Comparison of ENCODE assay signal across 1 cellular context in the genomic region with DNA sequence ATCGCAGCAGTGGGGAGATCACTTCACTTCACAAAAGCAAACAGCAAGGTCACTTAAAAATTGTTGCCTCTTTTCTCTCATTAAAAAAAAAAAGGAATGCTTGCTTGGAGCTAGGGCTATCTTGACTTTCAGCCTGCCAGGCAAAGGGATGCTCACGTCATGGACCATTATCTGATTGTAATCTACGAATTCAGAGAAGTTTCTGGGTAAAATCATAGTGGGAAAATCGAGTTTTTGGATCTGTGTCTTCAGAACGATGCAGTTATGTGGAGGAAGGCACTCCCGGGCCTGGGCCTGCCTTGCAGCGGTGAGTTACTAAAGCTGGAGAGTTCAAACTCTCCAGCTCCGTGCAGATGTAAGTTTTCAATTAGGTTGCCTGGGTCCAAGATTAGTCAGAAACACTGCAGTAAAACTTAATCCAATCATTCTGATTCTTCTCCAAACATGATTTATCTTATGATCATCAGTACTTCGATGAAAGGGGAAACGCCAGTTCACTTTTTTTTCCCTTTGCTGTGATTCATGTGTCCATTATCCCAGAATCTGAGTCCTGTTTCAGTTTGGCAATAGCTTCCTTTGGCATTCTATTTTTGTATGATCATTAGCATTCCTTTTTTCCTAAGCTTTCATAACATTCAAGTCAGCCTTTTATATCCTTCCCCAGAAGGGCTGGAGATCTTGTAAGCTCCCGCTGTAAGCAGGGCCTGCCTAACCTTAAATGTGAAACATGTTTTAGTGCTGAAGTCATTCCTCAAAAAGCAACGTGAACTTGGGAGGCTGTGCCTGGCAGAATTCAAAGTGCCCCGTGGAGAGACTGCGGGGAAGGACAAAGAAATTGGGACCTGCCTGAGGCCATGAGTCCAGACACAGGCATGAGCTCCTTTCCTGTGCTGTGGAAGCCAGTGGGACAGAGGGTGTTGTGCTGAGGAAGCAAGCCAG.
A peak's percentile ranks its signal among the peaks of the same experiment; 100 is the strongest.
TF ChIP-seq lines count a peak whose summit lies in the region.

No MANE protein-coding gene starts in this region.

TF ChIP-seq in SK-N-SH treated with all-trans-retinoic acid at 6 μM for 48 hours, 23 proteins besides CTCF, POLR2A, EP300 and RAD21 (continued from another document):
- TF ChIP-seq, protein P1, sequence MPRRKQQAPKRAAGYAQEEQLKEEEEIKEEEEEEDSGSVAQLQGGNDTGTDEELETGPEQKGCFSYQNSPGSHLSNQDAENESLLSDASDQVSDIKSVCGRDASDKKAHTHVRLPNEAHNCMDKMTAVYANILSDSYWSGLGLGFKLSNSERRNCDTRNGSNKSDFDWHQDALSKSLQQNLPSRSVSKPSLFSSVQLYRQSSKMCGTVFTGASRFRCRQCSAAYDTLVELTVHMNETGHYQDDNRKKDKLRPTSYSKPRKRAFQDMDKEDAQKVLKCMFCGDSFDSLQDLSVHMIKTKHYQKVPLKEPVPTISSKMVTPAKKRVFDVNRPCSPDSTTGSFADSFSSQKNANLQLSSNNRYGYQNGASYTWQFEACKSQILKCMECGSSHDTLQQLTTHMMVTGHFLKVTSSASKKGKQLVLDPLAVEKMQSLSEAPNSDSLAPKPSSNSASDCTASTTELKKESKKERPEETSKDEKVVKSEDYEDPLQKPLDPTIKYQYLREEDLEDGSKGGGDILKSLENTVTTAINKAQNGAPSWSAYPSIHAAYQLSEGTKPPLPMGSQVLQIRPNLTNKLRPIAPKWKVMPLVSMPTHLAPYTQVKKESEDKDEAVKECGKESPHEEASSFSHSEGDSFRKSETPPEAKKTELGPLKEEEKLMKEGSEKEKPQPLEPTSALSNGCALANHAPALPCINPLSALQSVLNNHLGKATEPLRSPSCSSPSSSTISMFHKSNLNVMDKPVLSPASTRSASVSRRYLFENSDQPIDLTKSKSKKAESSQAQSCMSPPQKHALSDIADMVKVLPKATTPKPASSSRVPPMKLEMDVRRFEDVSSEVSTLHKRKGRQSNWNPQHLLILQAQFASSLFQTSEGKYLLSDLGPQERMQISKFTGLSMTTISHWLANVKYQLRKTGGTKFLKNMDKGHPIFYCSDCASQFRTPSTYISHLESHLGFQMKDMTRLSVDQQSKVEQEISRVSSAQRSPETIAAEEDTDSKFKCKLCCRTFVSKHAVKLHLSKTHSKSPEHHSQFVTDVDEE (CRISPR knock-in tag; IDR thresholded peaks at IDR 0.05) = no peak
- TF ChIP-seq ESRRG (CRISPR knock-in tag; IDR thresholded peaks at IDR 0.05) = no peak
- TF ChIP-seq OSR1 (CRISPR knock-in tag; IDR thresholded peaks at IDR 0.05) = no peak
- no peak for TF ChIP-seq PPARA (CRISPR knock-in tag; IDR thresholded peaks at IDR 0.05; ENCODE audit: borderline replicate concordance)
- no peak for TF ChIP-seq SNAI2 (CRISPR knock-in tag; IDR thresholded peaks at IDR 0.05)
- peak; percentile 4; the same call in 1 of the 2 replicates for TF ChIP-seq ZFP3 (CRISPR knock-in tag; IDR thresholded peaks at IDR 0.05)
- TF ChIP-seq ZC3H10 (CRISPR knock-in tag; IDR thresholded peaks at IDR 0.05) = 0 out of 2 replicates have a peak, but pooled peaks have one; percentile 20
- TF ChIP-seq, protein P2, sequence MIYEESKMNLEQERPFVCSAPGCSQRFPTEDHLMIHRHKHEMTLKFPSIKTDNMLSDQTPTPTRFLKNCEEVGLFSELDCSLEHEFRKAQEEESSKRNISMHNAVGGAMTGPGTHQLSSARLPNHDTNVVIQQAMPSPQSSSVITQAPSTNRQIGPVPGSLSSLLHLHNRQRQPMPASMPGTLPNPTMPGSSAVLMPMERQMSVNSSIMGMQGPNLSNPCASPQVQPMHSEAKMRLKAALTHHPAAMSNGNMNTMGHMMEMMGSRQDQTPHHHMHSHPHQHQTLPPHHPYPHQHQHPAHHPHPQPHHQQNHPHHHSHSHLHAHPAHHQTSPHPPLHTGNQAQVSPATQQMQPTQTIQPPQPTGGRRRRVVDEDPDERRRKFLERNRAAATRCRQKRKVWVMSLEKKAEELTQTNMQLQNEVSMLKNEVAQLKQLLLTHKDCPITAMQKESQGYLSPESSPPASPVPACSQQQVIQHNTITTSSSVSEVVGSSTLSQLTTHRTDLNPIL (CRISPR knock-in tag; IDR thresholded peaks at IDR 0.05; ENCODE audit: low read depth) = peak; percentile 5; the same call in 1 of the 2 replicates
- TF ChIP-seq, protein P3, sequence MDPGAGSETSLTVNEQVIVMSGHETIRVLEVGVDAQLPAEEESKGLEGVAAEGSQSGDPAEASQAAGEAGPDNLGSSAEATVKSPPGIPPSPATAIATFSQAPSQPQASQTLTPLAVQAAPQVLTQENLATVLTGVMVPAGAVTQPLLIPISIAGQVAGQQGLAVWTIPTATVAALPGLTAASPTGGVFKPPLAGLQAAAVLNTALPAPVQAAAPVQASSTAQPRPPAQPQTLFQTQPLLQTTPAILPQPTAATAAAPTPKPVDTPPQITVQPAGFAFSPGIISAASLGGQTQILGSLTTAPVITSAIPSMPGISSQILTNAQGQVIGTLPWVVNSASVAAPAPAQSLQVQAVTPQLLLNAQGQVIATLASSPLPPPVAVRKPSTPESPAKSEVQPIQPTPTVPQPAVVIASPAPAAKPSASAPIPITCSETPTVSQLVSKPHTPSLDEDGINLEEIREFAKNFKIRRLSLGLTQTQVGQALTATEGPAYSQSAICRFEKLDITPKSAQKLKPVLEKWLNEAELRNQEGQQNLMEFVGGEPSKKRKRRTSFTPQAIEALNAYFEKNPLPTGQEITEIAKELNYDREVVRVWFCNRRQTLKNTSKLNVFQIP (CRISPR knock-in tag; IDR thresholded peaks at IDR 0.05; ENCODE audit: borderline replicate concordance, low read depth) = no peak
- no peak for TF ChIP-seq CSRNP3 (CRISPR knock-in tag; IDR thresholded peaks at IDR 0.05)
- TF ChIP-seq ZNF8 (CRISPR knock-in tag; IDR thresholded peaks at IDR 0.05) = no peak
- TF ChIP-seq RARB (CRISPR knock-in tag; IDR thresholded peaks at IDR 0.05) = 0 out of 2 replicates have a peak, but pooled peaks have one; percentile 19
- no peak for TF ChIP-seq ZFP30 (CRISPR knock-in tag; IDR thresholded peaks at IDR 0.05)
- TF ChIP-seq ZNF70 (CRISPR knock-in tag; IDR thresholded peaks at IDR 0.05) = no peak
TF ChIP-seq in SK-N-SH treated with all-trans-retinoic acid at 6 μM for 48 hours: peak in this region for 6.
